6 cellular contexts compared by ENCODE assay signal in genomic region chr9:136766410-136767120, GRCh38. TPM values are rescaled to one million over a fixed set of nuclear protein-coding genes. Genes with fewer than 3 reads are reported as not detected.
DNase-seq lines count a peak whose midpoint lies in the region; TF ChIP-seq lines count a peak whose summit lies in the region.
"Not testable (repeated sequence)": the region's sequence is repeated elsewhere in the genome, so short reads cannot be mapped to it uniquely, and the experiment has no call there.

No MANE protein-coding gene starts in this region.

- not testable (repeated sequence) for H3K27ac ChIP-seq in C4-2B

- H3K4me3 ChIP-seq in LNCaP clone FGC (ENCODE audit: low read depth, low read length): not testable (repeated sequence)

- not testable (repeated sequence) for H3K9me3 Mint-ChIP-seq in glutamatergic neuron (ENCODE audit: unreplicated experiment)

- H3K4me3 Mint-ChIP-seq in glutamatergic neuron (ENCODE audit: unreplicated experiment): peak overlapping the region; percentile 17

- not testable (repeated sequence) for DNase-seq in LNCaP clone FGC (ENCODE audit: low read depth)
- DNase-seq in RKO (ENCODE audit: low spot score) (peak; percentile 87), glutamatergic neuron (peak; percentile 71), renal cortical epithelial cell (ENCODE audit: low read depth) (peak; percentile 60)
- peak; percentile 18 for DNase-seq in activated effector memory CD4-positive, alpha-beta T cell treated with Interleukin-2 at 50 U/mL for 16 hours

- not testable (repeated sequence) for H3K27me3 Mint-ChIP-seq in glutamatergic neuron (ENCODE audit: unreplicated experiment)

- H3K4me1 Mint-ChIP-seq in glutamatergic neuron (ENCODE audit: low read depth, unreplicated experiment): not testable (repeated sequence)

- not testable (repeated sequence) for H3K36me3 Mint-ChIP-seq in glutamatergic neuron (ENCODE audit: unreplicated experiment)

- TF ChIP-seq CTCF in C4-2B (conservative IDR thresholded peaks at IDR 0.05) (peak; percentile 60), LNCaP clone FGC (IDR thresholded peaks at IDR 0.05; ENCODE audit: control insufficient read depth, extremely low read depth, insufficient read depth) (peak; percentile 16; the same call in 1 of the 2 replicates), glutamatergic neuron (IDR thresholded peaks at IDR 0.05; ENCODE audit: partially characterized antibody, unreplicated experiment) (peak; percentile 39)

- peak overlapping the region; percentile 24 for H3K27ac Mint-ChIP-seq in glutamatergic neuron (ENCODE audit: unreplicated experiment)

RNA-seq across cellular contexts. Expression of gene LCN15, which starts 2.2 kb away (rescaled TPM):
- total RNA-seq in glutamatergic neuron (ENCODE audit: unreplicated experiment) (1.9 TPM), renal cortical epithelial cell (not detected in 2 replicates)

RNA-seq across cellular contexts. Expression of gene LCN8, which starts 8.5 kb away (rescaled TPM):
- total RNA-seq in glutamatergic neuron (ENCODE audit: unreplicated experiment): not detected
- total RNA-seq in renal cortical epithelial cell: not detected in 2 replicates

RNA-seq across cellular contexts. Expression of gene LCN6, which starts 18.2 kb away (rescaled TPM):
- not detected for total RNA-seq in glutamatergic neuron (ENCODE audit: unreplicated experiment)
- total RNA-seq in renal cortical epithelial cell: not detected in 2 replicates

RNA-seq across cellular contexts. Expression of gene LCN10, which starts 23.8 kb away (rescaled TPM):
- total RNA-seq in glutamatergic neuron (ENCODE audit: unreplicated experiment) (not detected), renal cortical epithelial cell (not detected in 2 replicates)

RNA-seq across cellular contexts. Expression of gene TMEM141, which starts 24.6 kb away (rescaled TPM):
- total RNA-seq in glutamatergic neuron (ENCODE audit: unreplicated experiment): 46.1 TPM
- total RNA-seq in renal cortical epithelial cell: 29.9 and 115 TPM in 2 replicates
